1 cellular context compared by ENCODE assay signal in the genomic region with DNA sequence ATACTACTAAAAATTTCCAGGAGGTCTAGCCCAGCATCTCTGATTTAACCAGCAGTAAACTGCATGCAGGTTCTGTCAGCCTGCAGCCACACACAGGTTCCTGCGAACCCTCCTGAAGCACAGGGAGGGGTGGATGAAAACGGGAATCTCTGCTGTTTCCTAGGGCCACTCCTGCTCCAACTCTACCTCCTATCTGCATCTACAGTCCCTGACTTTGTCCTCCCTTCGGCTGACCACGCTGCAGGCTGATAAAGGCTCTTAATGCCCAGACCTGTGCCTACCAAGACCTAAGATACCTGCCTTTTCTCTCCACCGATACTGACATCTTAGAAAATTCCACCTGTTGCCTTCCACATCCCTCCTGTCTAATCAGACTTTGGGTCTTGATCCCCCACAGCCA.
TF ChIP-seq lines count a peak whose summit lies in the region.

No MANE protein-coding gene starts in this region.

TF ChIP-seq in WTC11, 78 proteins besides CTCF, POLR2A, EP300 and RAD21 (continued from another document):
- TF ChIP-seq ZNF263 (CRISPR knock-in tag; IDR thresholded peaks at IDR 0.05; ENCODE audit: low read depth) (no peak), ERG (CRISPR knock-in tag; IDR thresholded peaks at IDR 0.05) (no peak), ZNF219 (CRISPR knock-in tag; IDR thresholded peaks at IDR 0.05; ENCODE audit: borderline replicate concordance) (no peak), NR2C2 (CRISPR knock-in tag; IDR thresholded peaks at IDR 0.05) (no peak), CDX4 (CRISPR knock-in tag; IDR thresholded peaks at IDR 0.05; ENCODE audit: borderline replicate concordance) (no peak), SOX15 (CRISPR knock-in tag; IDR thresholded peaks at IDR 0.05) (no peak), TCF7 (CRISPR knock-in tag; IDR thresholded peaks at IDR 0.05; ENCODE audit: low read depth) (no peak), FOXK1 (CRISPR knock-in tag; IDR thresholded peaks at IDR 0.05) (no peak), RELA (CRISPR knock-in tag; IDR thresholded peaks at IDR 0.05; ENCODE audit: borderline replicate concordance) (no peak), GTF2I (CRISPR knock-in tag; conservative IDR thresholded peaks at IDR 0.05) (no peak), NFATC4 (CRISPR knock-in tag; IDR thresholded peaks at IDR 0.05) (no peak), NFYB (CRISPR knock-in tag; conservative IDR thresholded peaks at IDR 0.05; ENCODE audit: low read depth) (no peak), ATF3 (CRISPR knock-in tag; conservative IDR thresholded peaks at IDR 0.05) (no peak)
- TF ChIP-seq, protein P1, sequence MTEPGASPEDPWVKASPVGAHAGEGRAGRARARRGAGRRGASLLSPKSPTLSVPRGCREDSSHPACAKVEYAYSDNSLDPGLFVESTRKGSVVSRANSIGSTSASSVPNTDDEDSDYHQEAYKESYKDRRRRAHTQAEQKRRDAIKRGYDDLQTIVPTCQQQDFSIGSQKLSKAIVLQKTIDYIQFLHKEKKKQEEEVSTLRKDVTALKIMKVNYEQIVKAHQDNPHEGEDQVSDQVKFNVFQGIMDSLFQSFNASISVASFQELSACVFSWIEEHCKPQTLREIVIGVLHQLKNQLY (CRISPR knock-in tag; IDR thresholded peaks at IDR 0.05): no peak
